ENCODE assay signal across 10 cellular contexts in genomic region chr12:55933158-55933798, GRCh38. TPM values are rescaled to one million over a fixed set of nuclear protein-coding genes. Genes with fewer than 3 reads are reported as not detected.
DNase-seq lines count a peak whose midpoint lies in the region; ATAC-seq and TF ChIP-seq lines count a peak whose summit lies in the region.
"Had no signal": no experiment of that assay in that cellular context is flagged by ENCODE, and none has a peak within 500 bp of the region (broad histone marks: within the 10 kb centered on the region; RNA-seq: fewer than 3 reads in every experiment).

No MANE protein-coding gene starts in this region.

- intact Hi-C loops in Caco-2 (cut with micrococcal nuclease; ENCODE audit: unreplicated experiment), result loop anchor here (5.0 kb wide), 1 partner anchor 94 kb away; no protein-coding TSS in a partner anchor

- TF ChIP-seq CTCF in Caco-2 (IDR thresholded peaks at IDR 0.05; ENCODE audit: insufficient read depth in 1 of 2, low read depth in 1 of 2, low read length in 1 of 2, severe bottlenecking in 1 of 2, unreplicated experiment in 1 of 2), result no peak
- TF ChIP-seq CTCF in NB4 (IDR thresholded peaks at IDR 0.05; ENCODE audit: low read depth, low read length), result no peak

- H2AK5ac ChIP-seq in neuronal stem cell (ENCODE audit: low read depth, low read length), result peak overlapping the region; percentile 14

- H2AFZ ChIP-seq in neuronal stem cell (ENCODE audit: low read length), result no peak overlapping the region

- WGBS in neuronal stem cell (ENCODE audit: extremely low coverage in 2 of 2, insufficient read length in 2 of 2, insufficient replicate concordance in 1 of 2), 2 donors, result no CpG with 5 or more reads among the region's 7 CpGs

- no peak overlapping the region for H2BK12ac ChIP-seq in neuronal stem cell (ENCODE audit: low read length)

- no peak overlapping the region for H3K14ac ChIP-seq in neuronal stem cell (ENCODE audit: low read length)

- H2BK15ac ChIP-seq in neuronal stem cell (ENCODE audit: low read length), result no peak overlapping the region

- CTCF ChIA-PET in Caco-2 (lab: Charles Lee), result no interaction called here

- H3K4me3 Mint-ChIP-seq in Caco-2 (ENCODE audit: unreplicated experiment), result peak overlapping the region; percentile 90

- POLR2A ChIA-PET in Caco-2 (lab: Charles Lee), result interaction anchor here (1.2 kb wide), 1 partner anchor 41 kb away, joined by 3 read pairs; the partner anchor contains the start of gene RAB5B

- no peak overlapping the region for H4K91ac ChIP-seq in neuronal stem cell (ENCODE audit: low read depth, low read length, poor library complexity)

- H3K23ac ChIP-seq in neuronal stem cell (ENCODE audit: low read depth, low read length, poor library complexity), result no peak overlapping the region

- no peaks in the 10 kb centered on the region for H3K79me1 ChIP-seq in neuronal stem cell (ENCODE audit: low read depth, low read length)

- H3K9ac ChIP-seq in neuronal stem cell (ENCODE audit: low read depth, low read length, poor library complexity), result no peak overlapping the region

- no peaks in the 10 kb centered on the region for H3K27me3 ChIP-seq in Caco-2 (replicated peaks; ENCODE audit: control insufficient read depth, insufficient read depth, low read length)
- peaks cover 4 to 47% (median 20%) of the 10 kb centered on the region in 3 experiments for H3K27me3 ChIP-seq in neuronal stem cell (ENCODE audit: control insufficient read depth in 3 of 3, insufficient read depth in 3 of 3, low read depth in 1 of 3, low read length in 3 of 3)

- no peaks in the 10 kb centered on the region for H3K9me3 Mint-ChIP-seq in Caco-2 (ENCODE audit: unreplicated experiment)

- H3K4me2 ChIP-seq in neuronal stem cell (ENCODE audit: insufficient read depth, low read length, poor library complexity, severe bottlenecking), result no peak overlapping the region

- no peak for TF ChIP-seq POLR2A in NB4 (IDR thresholded peaks at IDR 0.05; ENCODE audit: extremely low read depth, insufficient read length)

- no peak overlapping the region for H3K27ac ChIP-seq in neuronal stem cell (replicated peaks; ENCODE audit: low read length)

- peaks cover 18% of the 10 kb centered on the region for H3K4me1 Mint-ChIP-seq in Caco-2 (ENCODE audit: low read depth, unreplicated experiment)

- H3K18ac ChIP-seq in neuronal stem cell (ENCODE audit: low read length), result no peak overlapping the region

- DNase-seq in Caco-2 (no peak), NB4 (ENCODE audit: low read depth) (peak; percentile 72), dermis blood vessel endothelial cell (peak; percentile 60), neuronal stem cell (ENCODE audit: low spot score) (no peak), NCI-H2107 (lab: John Stamatoyannopoulos, UW) (no peak), NCI-H1092 treated with DMSO at 0.1 percent for 48 hours (lab: John Stamatoyannopoulos, UW) (no peak), NCI-H2227 (lab: John Stamatoyannopoulos, UW; ENCODE audit: unreplicated experiment) (no peak)
- DNase-seq: NK-92 treated with Interleukin-12 subunit alpha and Interleukin-12 subunit beta, amount 100 ng/mL, for 24 hours; stimulated activated CD4-positive, alpha-beta T cell treated with anti-CD3 and anti-CD28 coated beads, Interleukin-2, amount 100 ng/mL, for 48 hours had no signal

- H3K36me3 ChIP-seq in Caco-2 (ENCODE audit: control insufficient read depth, insufficient read depth, low read length) (no peaks in the 10 kb centered on the region), neuronal stem cell (replicated peaks in 1 of 2; ENCODE audit: control insufficient read depth in 2 of 2, insufficient read depth in 2 of 2, low read length in 2 of 2) (no peaks in the 10 kb centered on the region)

- no peak overlapping the region for H4K8ac ChIP-seq in neuronal stem cell (ENCODE audit: low read depth, low read length)

- no peak overlapping the region for H2BK5ac ChIP-seq in neuronal stem cell (ENCODE audit: low read length)

- no peak for ATAC-seq in HG02642 (IDR thresholded peaks at IDR 0.05; ENCODE audit: poor library complexity, unreplicated experiment)

- no peaks in the 10 kb centered on the region for H3K9me3 ChIP-seq in Caco-2
- no peaks in the 10 kb centered on the region for H3K9me3 ChIP-seq in neuronal stem cell (replicated peaks in 1 of 2; ENCODE audit: control insufficient read depth in 2 of 2, insufficient read depth in 1 of 2, low read depth in 1 of 2, low read length in 2 of 2)

- no TSS peak for BruUV-seq in Caco-2 (replicated peaks; lab: Mats Ljungman, UMichigan)

- H3K4me1 ChIP-seq in Caco-2, result peaks cover 33% of the 10 kb centered on the region
- peaks cover 9 to 16% of the 10 kb centered on the region in 2 donors for H3K4me1 ChIP-seq in neuronal stem cell (ENCODE audit: control insufficient read depth in 2 of 2, insufficient read depth in 1 of 2, low read depth in 1 of 2, low read length in 2 of 2)

- no peak overlapping the region for H3K4me3 ChIP-seq in Caco-2 (ENCODE audit: low read depth, low read length)
- H3K4me3 ChIP-seq in NB4 (ENCODE audit: low read depth, low read length), result peak overlapping the region; percentile 65
- H3K4me3 ChIP-seq in neuronal stem cell (ENCODE audit: low read length in 2 of 2), result no peak overlapping the region

- H3K27ac Mint-ChIP-seq in Caco-2 (ENCODE audit: unreplicated experiment), result no peak overlapping the region

- H3K27me3 Mint-ChIP-seq in Caco-2 (ENCODE audit: insufficient read depth, unreplicated experiment), result no peaks in the 10 kb centered on the region

- H2BK120ac ChIP-seq in neuronal stem cell (ENCODE audit: low read depth, low read length), result no peak overlapping the region

- peaks cover 10% of the 10 kb centered on the region for H3K36me3 Mint-ChIP-seq in Caco-2 (ENCODE audit: insufficient read depth, unreplicated experiment)

- H3K4ac ChIP-seq in neuronal stem cell (ENCODE audit: low read length), result no peak overlapping the region

RNA-seq across cellular contexts. Expression of gene DGKA, which starts 2.3 kb away (rescaled TPM):
- total RNA-seq in Caco-2 (2022), result 19.4 and 22.2 TPM in 2 replicates
- 23.7 and 41.5 TPM in 2 replicates for total RNA-seq in dermis blood vessel endothelial cell
- 11.5 TPM for polyA plus RNA-seq in neuronal stem cell (2013, experiment 1 of 2)
- 10.1 TPM for polyA plus RNA-seq in neuronal stem cell (2013, experiment 2 of 2)

RNA-seq across cellular contexts. Expression of gene PYM1, which starts 5.6 kb away (rescaled TPM):
- 39.3 and 47.2 TPM in 2 replicates for total RNA-seq in Caco-2 (2022)
- total RNA-seq in dermis blood vessel endothelial cell, result 33.1 and 34.9 TPM in 2 replicates
- 50.0 TPM for polyA plus RNA-seq in neuronal stem cell (2013, experiment 1 of 2)
- 49.6 TPM for polyA plus RNA-seq in neuronal stem cell (2013, experiment 2 of 2)

RNA-seq across cellular contexts. Expression of gene PMEL, which starts 32.6 kb away (rescaled TPM):
- total RNA-seq in Caco-2 (2022), result 7.8 and 9.7 TPM in 2 replicates
- total RNA-seq in dermis blood vessel endothelial cell, result 0.37 and 1.5 TPM in 2 replicates
- 298 TPM for polyA plus RNA-seq in neuronal stem cell (2013, experiment 1 of 2)
- polyA plus RNA-seq in neuronal stem cell (2013, experiment 2 of 2), result 291 TPM

RNA-seq across cellular contexts. Expression of gene CDK2, which starts 33.4 kb away (rescaled TPM):
- total RNA-seq in Caco-2 (2022) (103 and 110 TPM in 2 replicates), dermis blood vessel endothelial cell (20.8 and 35.0 TPM in 2 replicates)
- polyA plus RNA-seq in neuronal stem cell (2013, experiment 1 of 2), result 69.3 TPM
- 71.8 TPM for polyA plus RNA-seq in neuronal stem cell (2013, experiment 2 of 2)

RNA-seq across cellular contexts. Expression of gene RAB5B, which starts 40.6 kb away (rescaled TPM):
- 98.4 and 107 TPM in 2 replicates for total RNA-seq in Caco-2 (2022)
- 44.8 and 67.1 TPM in 2 replicates for total RNA-seq in dermis blood vessel endothelial cell
- 90.1 TPM for polyA plus RNA-seq in neuronal stem cell (2013, experiment 1 of 2)
- 89.7 TPM for polyA plus RNA-seq in neuronal stem cell (2013, experiment 2 of 2)

Comparison
In these comparisons a context has a peak if more than half of its experiments do, and no peak if none do; other contexts are left out.
1. DNase-seq: peak in NB4 (single experiment) and dermis blood vessel endothelial cell (single experiment); none in Caco-2 (0 of 2), neuronal stem cell (single experiment), NCI-H2107 (single experiment), NCI-H1092 treated with DMSO at 0.1 percent for 48 hours (single experiment) and NCI-H2227 (single experiment).